ENCODE assay signal across 9 cellular contexts in genomic region chr21:46226146-46226545, GRCh38. TPM values are rescaled to one million over a fixed set of nuclear protein-coding genes. Genes with fewer than 3 reads are reported as not detected.
DNase-seq lines count a peak whose midpoint lies in the region; ATAC-seq and TF ChIP-seq lines count a peak whose summit lies in the region.
"Had no signal": no experiment of that assay in that cellular context is flagged by ENCODE, and none has a peak within 500 bp of the region (broad histone marks: within the 10 kb centered on the region; RNA-seq: fewer than 3 reads in every experiment).

No MANE protein-coding gene starts in this region.

- in situ Hi-C loops in HAP-1 (cut with MboI; ENCODE audit: low sequenced_read_pairs): no loop called here

- H3K27me3 ChIP-seq in adipocyte (replicated peaks; ENCODE audit: control insufficient read depth, insufficient read depth, low read length) (no peaks in the 10 kb centered on the region), skeletal muscle tissue (ENCODE audit: control insufficient read depth in 3 of 3, insufficient read depth in 3 of 3, low read length in 3 of 3) (no peaks in the 10 kb centered on the region), HAP-1 (ENCODE audit: low read depth) (no peaks in the 10 kb centered on the region), left lung (no peaks in the 10 kb centered on the region)

- intact Hi-C loops in left lung (cut with DNase I): no loop called here

- H3K9ac ChIP-seq in adipocyte (ENCODE audit: low read length) (peak overlapping the region; percentile 97), skeletal muscle tissue (ENCODE audit: low read depth in 1 of 3, low read length in 3 of 3) (peak overlapping the region in 2 of 3 donors; percentile 35 to 86)

- DNase-seq in GM12865 (ENCODE audit: low read depth): no peak
- DNase-seq in adipocyte (ENCODE audit: low read depth): no peak
- no peak for DNase-seq in glutamatergic neuron
- no peak for DNase-seq in SHP77 treated with DMSO at 0.1 percent for 48 hours (lab: John Stamatoyannopoulos, UW)
- DNase-seq in HAP-1 (ENCODE audit: low spot score in 2 of 2): no peak
- DNase-seq in left lung: no peak
- DNase-seq: NCI-H510A treated with DMSO at 0.1 percent for 48 hours had no signal

- peaks cover 22% of the 10 kb centered on the region for H3K4me1 ChIP-seq in adipocyte (ENCODE audit: control insufficient read depth, insufficient read depth, low read length)
- H3K4me1 ChIP-seq in skeletal muscle tissue (ENCODE audit: control insufficient read depth in 3 of 3, insufficient read depth in 3 of 3, low read length in 3 of 3): peaks cover 31 to 48% (median 47%) of the 10 kb centered on the region in 3 donors
- peaks cover 11% of the 10 kb centered on the region for H3K4me1 ChIP-seq in HAP-1
- peaks cover 12 to 58% of the 10 kb centered on the region in 2 donors for H3K4me1 ChIP-seq in left lung

- peaks cover 14% of the 10 kb centered on the region for H3K27me3 Mint-ChIP-seq in glutamatergic neuron (ENCODE audit: unreplicated experiment)

- H3K4me3 ChIP-seq in GM12865 (ENCODE audit: low read depth, low read length) (peak overlapping the region; percentile 90), adipocyte (ENCODE audit: low read length) (peak overlapping the region; percentile 97), skeletal muscle tissue (ENCODE audit: low read length in 3 of 3) (peak overlapping the region in 2 of 3 donors; percentile 2 to 36), HAP-1 (no peak overlapping the region), left lung (peak overlapping the region in 1 of 2 donors; percentile 98)

- peaks cover 24% of the 10 kb centered on the region for H3K36me3 ChIP-seq in adipocyte (ENCODE audit: control insufficient read depth, insufficient read depth, low read length, severe bottlenecking)
- peaks cover 9 to 14% (median 11%) of the 10 kb centered on the region in 3 donors for H3K36me3 ChIP-seq in skeletal muscle tissue (ENCODE audit: control insufficient read depth in 3 of 3, insufficient read depth in 3 of 3, low read length in 3 of 3)
- H3K36me3 ChIP-seq in HAP-1 (replicated peaks): peaks cover 36% of the 10 kb centered on the region
- H3K36me3 ChIP-seq in left lung: peaks cover 0 to 22% of the 10 kb centered on the region in 2 donors

- ATAC-seq in GM18861 (IDR thresholded peaks at IDR 0.05; ENCODE audit: unreplicated experiment) (no peak), left lung (no peak)

- H3K27ac ChIP-seq in skeletal muscle tissue (ENCODE audit: low read depth, low read length) (peak overlapping the region; percentile 85), left lung (no peak overlapping the region)

- no peak for TF ChIP-seq CTCF in GM12865 (IDR thresholded peaks at IDR 0.05; ENCODE audit: insufficient read depth, low read depth, low read length, missing control alignments)
- no peak for TF ChIP-seq CTCF in glutamatergic neuron (IDR thresholded peaks at IDR 0.05; ENCODE audit: partially characterized antibody, unreplicated experiment)
- TF ChIP-seq CTCF in left lung (IDR thresholded peaks at IDR 0.05): no peak

- H3K9me3 ChIP-seq in adipocyte (ENCODE audit: control insufficient read depth, low read length) (no peaks in the 10 kb centered on the region), skeletal muscle tissue (ENCODE audit: control insufficient read depth in 3 of 3, low read length in 3 of 3) (no peaks in the 10 kb centered on the region), HAP-1 (peaks cover 2% of the 10 kb centered on the region; the same call in 1 of the 2 replicates), left lung (no peaks in the 10 kb centered on the region)

- H3K36me3 Mint-ChIP-seq in glutamatergic neuron (ENCODE audit: unreplicated experiment): peaks cover 3% of the 10 kb centered on the region

- H3K9me3 Mint-ChIP-seq in glutamatergic neuron (ENCODE audit: unreplicated experiment): peaks cover 4% of the 10 kb centered on the region

- peak overlapping the region; percentile 94 for H3K4me3 Mint-ChIP-seq in glutamatergic neuron (ENCODE audit: unreplicated experiment)

- H3K4me1 Mint-ChIP-seq in glutamatergic neuron (ENCODE audit: low read depth, unreplicated experiment): peaks cover 35% of the 10 kb centered on the region

- peak overlapping the region; percentile 76 for H3K27ac Mint-ChIP-seq in glutamatergic neuron (ENCODE audit: unreplicated experiment)

RNA-seq across cellular contexts. Expression of gene LSS, which starts 2.4 kb away (rescaled TPM):
- 390 TPM for total RNA-seq in glutamatergic neuron (ENCODE audit: unreplicated experiment)
- 14.1 TPM for total RNA-seq in skeletal muscle tissue
- 100 to 1,000 TPM in 1 of 2 donors, 10 to 100 TPM in 1; 80.7 to 184 TPM for total RNA-seq in left lung

RNA-seq across cellular contexts. Expression of gene SPATC1L, which starts 41.9 kb away (rescaled TPM):
- total RNA-seq in glutamatergic neuron (ENCODE audit: unreplicated experiment) (58.7 TPM), skeletal muscle tissue (1.6 TPM), left lung (10 to 100 TPM in 1 of 2 donors, 1 to 10 TPM in 1; 5.0 to 10.3 TPM)

RNA-seq across cellular contexts. Expression of gene MCM3AP, which starts 59.3 kb away (rescaled TPM):
- total RNA-seq in glutamatergic neuron (ENCODE audit: unreplicated experiment) (121 TPM), skeletal muscle tissue (237 TPM), left lung (10 to 100 TPM; 77.4 to 91.5 TPM)

RNA-seq across cellular contexts. Expression of gene YBEY, which starts 60.0 kb away (rescaled TPM):
- total RNA-seq in glutamatergic neuron (ENCODE audit: unreplicated experiment) (19.6 TPM), skeletal muscle tissue (32.9 TPM), left lung (10 to 100 TPM in 1 of 2 donors, 1 to 10 TPM in 1; 6.1 to 12.6 TPM)
